ENCODE assay signal across 12 cellular contexts in genomic region chr22:17201285-17201945, GRCh38. TPM values are rescaled to one million over a fixed set of nuclear protein-coding genes. Genes with fewer than 3 reads are reported as not detected.
DNase-seq lines count a peak whose midpoint lies in the region; ATAC-seq and TF ChIP-seq lines count a peak whose summit lies in the region.
"Had no signal": no experiment of that assay in that cellular context is flagged by ENCODE, and none has a peak within 500 bp of the region (broad histone marks: within the 10 kb centered on the region; RNA-seq: fewer than 3 reads in every experiment).

No MANE protein-coding gene starts in this region.

- no peaks in the 10 kb centered on the region for H3K27me3 Mint-ChIP-seq in T-helper 17 cell
- peaks cover 13% of the 10 kb centered on the region for H3K27me3 Mint-ChIP-seq in glutamatergic neuron (ENCODE audit: unreplicated experiment)
- no peaks in the 10 kb centered on the region for H3K27me3 Mint-ChIP-seq in T-helper 2 cell treated with Interferon-gamma antibody and Interleukin-4, amounts not matched to agents 5 μg/mL and 100 μg/mL, for 36 hours (ENCODE audit: low read depth)

- H3K4me1 ChIP-seq in cardiac muscle cell (ENCODE audit: low read depth) (peaks cover 4% of the 10 kb centered on the region), sigmoid colon (peaks cover 0 to 12% (median 0%) of the 10 kb centered on the region in 4 donors)

- peaks cover 9% of the 10 kb centered on the region for H3K4me1 Mint-ChIP-seq in T-helper 17 cell
- H3K4me1 Mint-ChIP-seq in glutamatergic neuron (ENCODE audit: low read depth, unreplicated experiment), result peaks cover 22% of the 10 kb centered on the region
- no peaks in the 10 kb centered on the region for H3K4me1 Mint-ChIP-seq in T-helper 2 cell treated with Interferon-gamma antibody and Interleukin-4, amounts not matched to agents 5 μg/mL and 100 μg/mL, for 36 hours (ENCODE audit: low read depth)

- WGBS in sigmoid colon, 2 donors, result 21 to 57% methylated on average over 8 of the region's 8 CpGs

- peak; percentile 40 for TF ChIP-seq CTCF in cardiac muscle cell (IDR thresholded peaks at IDR 0.05; ENCODE audit: low read depth, low read length)
- TF ChIP-seq CTCF in glutamatergic neuron (IDR thresholded peaks at IDR 0.05; ENCODE audit: partially characterized antibody, unreplicated experiment), result no peak
- no peak for TF ChIP-seq CTCF in sigmoid colon (IDR thresholded peaks at IDR 0.05)

- TF ChIP-seq POLR2A in sigmoid colon (IDR thresholded peaks at IDR 0.05), result no peak

- H3K4me3 ChIP-seq in cardiac muscle cell, result no peak overlapping the region
- no peak overlapping the region for H3K4me3 ChIP-seq in sigmoid colon
- H3K4me3 ChIP-seq: lung had no signal

- H3K27me3 ChIP-seq in cardiac muscle cell, result no peaks in the 10 kb centered on the region
- H3K27me3 ChIP-seq in sigmoid colon, result peaks cover 0 to 34% (median 7%) of the 10 kb centered on the region in 3 donors

- TF ChIP-seq EP300 in sigmoid colon (IDR thresholded peaks at IDR 0.05), result no peak

- H3K4me3 Mint-ChIP-seq in T-helper 17 cell (no peak overlapping the region), glutamatergic neuron (ENCODE audit: unreplicated experiment) (peak overlapping the region; percentile 58)
- H3K4me3 Mint-ChIP-seq in T-helper 2 cell treated with Interferon-gamma antibody and Interleukin-4, amounts not matched to agents 5 μg/mL and 100 μg/mL, for 36 hours, result no peak overlapping the region

- H3K36me3 Mint-ChIP-seq in T-helper 17 cell (ENCODE audit: low read depth) (peaks cover 8% of the 10 kb centered on the region), glutamatergic neuron (ENCODE audit: unreplicated experiment) (no peaks in the 10 kb centered on the region)
- H3K36me3 Mint-ChIP-seq in T-helper 2 cell treated with Interferon-gamma antibody and Interleukin-4, amounts not matched to agents 5 μg/mL and 100 μg/mL, for 36 hours (ENCODE audit: low read depth), result peaks cover 31% of the 10 kb centered on the region

- intact Hi-C loops in left cardiac atrium (cut with DNase I) (loop anchor here in 1 of 2 donors (5.0 to 10.0 kb wide), 2 partner anchors 124 to 303 kb away; no protein-coding TSS in a partner anchor), sigmoid colon (cut with DNase I) (no loop called here)

- H3K27ac Mint-ChIP-seq in T-helper 17 cell, result peak overlapping the region; percentile 43
- peak overlapping the region; percentile 44 for H3K27ac Mint-ChIP-seq in glutamatergic neuron (ENCODE audit: unreplicated experiment)
- no peak overlapping the region for H3K27ac Mint-ChIP-seq in T-helper 2 cell treated with Interferon-gamma antibody and Interleukin-4, amounts not matched to agents 5 μg/mL and 100 μg/mL, for 36 hours

- H3K27ac ChIP-seq in cardiac muscle cell (no peak overlapping the region), sigmoid colon (no peak overlapping the region)

- peaks cover 6% of the 10 kb centered on the region for H3K9me3 Mint-ChIP-seq in glutamatergic neuron (ENCODE audit: unreplicated experiment)
- no peaks in the 10 kb centered on the region for H3K9me3 Mint-ChIP-seq in T-helper 2 cell treated with Interferon-gamma antibody and Interleukin-4, amounts not matched to agents 5 μg/mL and 100 μg/mL, for 36 hours

- H3K36me3 ChIP-seq in cardiac muscle cell (no peaks in the 10 kb centered on the region), sigmoid colon (no peaks in the 10 kb centered on the region)

- no peak for ATAC-seq in left cardiac atrium
- no peak for ATAC-seq in T-helper 17 cell
- no peak for ATAC-seq in HG02678 (IDR thresholded peaks at IDR 0.05; ENCODE audit: unreplicated experiment)

- H3K9me3 ChIP-seq in cardiac muscle cell (ENCODE audit: low read depth) (no peaks in the 10 kb centered on the region), T-helper 17 cell (ENCODE audit: control insufficient read depth, low read length, poor library complexity, severe bottlenecking) (no peaks in the 10 kb centered on the region), sigmoid colon (no peaks in the 10 kb centered on the region)

- DNase-seq in cardiac muscle cell (ENCODE audit: low read depth in 1 of 2, low spot score in 1 of 2) (peak; percentile 25 to 44), left cardiac atrium (no peak), T-helper 17 cell (no peak), glutamatergic neuron (no peak), superior temporal gyrus (ENCODE audit: extremely low spot score) (peak; percentile 62), sigmoid colon (no peak)
- DNase-seq in T-helper 2 cell treated with Interferon-gamma antibody and Interleukin-4, amounts not matched to agents 5 μg/mL and 100 μg/mL, for 36 hours (ENCODE audit: low spot score), result no peak
- DNase-seq: C1 segment of cervical spinal cord; effector CD4-positive, alpha-beta T cell; NCI-H1694 treated with DMSO at 0.1 percent for 48 hours had no signal

RNA-seq across cellular contexts. Expression of gene ADA2, which starts 17.8 kb away (rescaled TPM):
- 0.83 and 1.5 TPM in 2 replicates for total RNA-seq in cardiac muscle cell
- polyA plus RNA-seq in cardiac muscle cell, result 2.6 and 2.7 TPM in 2 replicates
- 10 to 100 TPM; 25.4 to 34.1 TPM for total RNA-seq in left cardiac atrium
- total RNA-seq in T-helper 17 cell, result 10 to 100 TPM; 57.2 to 88.5 TPM
- total RNA-seq in glutamatergic neuron (ENCODE audit: unreplicated experiment), result 49.7 TPM
- total RNA-seq in sigmoid colon, result 1 to 10 TPM; 2.8 to 8.3 (median 6.4) TPM
- polyA plus RNA-seq in sigmoid colon, result 10 to 100 TPM in 2 of 3 donors, 1 to 10 TPM in 1; 8.4 to 29.0 (median 12.3) TPM

RNA-seq across cellular contexts. Expression of gene HDHD5, which starts 42.3 kb away (rescaled TPM):
- total RNA-seq in cardiac muscle cell (121 and 131 TPM in 2 replicates), left cardiac atrium (10 to 100 TPM; 36.0 to 37.5 TPM), T-helper 17 cell (10 to 100 TPM; 16.7 to 17.4 TPM), glutamatergic neuron (ENCODE audit: unreplicated experiment) (30.2 TPM), sigmoid colon (10 to 100 TPM; 26.7 to 39.3 (median 34.4) TPM)
- polyA plus RNA-seq in cardiac muscle cell (164 and 182 TPM in 2 replicates), sigmoid colon (10 to 100 TPM; 27.0 to 49.0 (median 33.5) TPM)

Comparison
In these comparisons a context has a peak if more than half of its experiments do, and no peak if none do; other contexts are left out.
1. DNase-seq: peak in cardiac muscle cell (2 of 2) and superior temporal gyrus (single experiment); none in left cardiac atrium (single experiment), T-helper 17 cell (0 of 3), glutamatergic neuron (single experiment), sigmoid colon (single experiment) and T-helper 2 cell treated with Interferon-gamma antibody and Interleukin-4, amounts not matched to agents 5 μg/mL and 100 μg/mL, for 36 hours (single experiment).